ENCODE assay signal across 8 cellular contexts in the genomic region with DNA sequence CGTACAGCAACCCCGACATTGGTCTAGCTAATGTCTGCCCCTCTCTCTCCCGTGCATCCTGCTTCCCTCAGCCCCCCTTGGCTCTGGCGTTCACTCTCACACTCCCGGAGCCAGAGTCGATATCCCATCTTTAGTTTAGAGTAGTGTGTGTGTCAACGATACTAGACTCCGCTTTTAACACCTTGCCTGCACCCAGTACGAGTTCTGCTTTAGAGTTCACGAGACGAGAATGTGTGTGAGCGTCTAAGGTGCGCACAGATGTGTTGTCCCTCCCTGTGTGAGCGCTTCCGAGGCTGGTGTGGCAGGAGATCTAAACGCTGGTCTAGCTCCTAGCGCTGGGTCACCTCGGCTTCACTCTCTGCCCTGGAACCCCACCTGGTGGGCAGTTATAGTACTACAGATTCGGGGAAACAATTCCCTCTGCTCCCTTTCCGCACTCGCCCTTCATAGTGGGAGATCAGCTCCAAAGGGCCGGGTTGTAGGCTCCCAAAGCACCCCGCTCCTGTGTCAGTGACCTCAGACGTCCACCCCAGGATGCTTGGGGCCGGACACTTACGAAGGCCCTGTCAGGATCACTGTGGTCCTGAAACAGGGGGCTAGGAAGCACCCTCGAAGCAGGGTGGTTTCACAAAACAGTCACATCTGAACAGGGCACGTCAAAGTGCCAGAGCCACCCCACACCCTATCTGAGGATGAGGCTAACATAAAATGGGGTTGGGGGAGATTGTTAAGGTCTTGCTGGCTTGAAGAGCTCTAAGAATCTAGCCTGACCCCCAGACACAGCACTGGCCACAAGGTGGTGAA. TPM values are rescaled to one million over a fixed set of nuclear protein-coding genes. Genes with fewer than 3 reads are reported as not detected.
DNase-seq lines count a peak whose midpoint lies in the region; TF ChIP-seq lines count a peak whose summit lies in the region.

No MANE protein-coding gene starts in this region.

- no peaks in the 10 kb centered on the region for H3K36me3 ChIP-seq in H7 (replicated peaks; ENCODE audit: control insufficient read depth, insufficient read depth, low read length)
- no peaks in the 10 kb centered on the region for H3K36me3 ChIP-seq in SJSA1
- H3K36me3 ChIP-seq in ovary = no peaks in the 10 kb centered on the region
- H3K36me3 ChIP-seq in transverse colon = no peaks in the 10 kb centered on the region

- H3K27ac ChIP-seq in SJSA1 (no peak overlapping the region), ovary (no peak overlapping the region), transverse colon (no peak overlapping the region)

- peak overlapping the region; percentile 2 for H3K4me3 Mint-ChIP-seq in activated naive CD4-positive, alpha-beta T cell treated with anti-CD3 and anti-CD28 coated beads, Interleukin-2, amount 10 ng/mL, durations not matched to agents 7 days and 5 days

- intact Hi-C loops in ovary (cut with DNase I) (loop anchor here in 3 of 4 donors (5.0 to 10.0 kb wide), 2 partner anchors 546 to 603 kb away; no protein-coding TSS in a partner anchor), transverse colon (cut with DNase I; ENCODE audit: low total_unique reads) (loop anchor here (2.0 to 10.0 kb wide), 2 partner anchors 346 to 606 kb away; no protein-coding TSS in a partner anchor)

- H3K27me3 Mint-ChIP-seq in activated naive CD4-positive, alpha-beta T cell treated with anti-CD3 and anti-CD28 coated beads, Interleukin-2, amount 10 ng/mL, durations not matched to agents 7 days and 5 days = peaks cover 85% of the 10 kb centered on the region

- peaks cover 10% of the 10 kb centered on the region for H3K36me3 Mint-ChIP-seq in activated naive CD4-positive, alpha-beta T cell treated with anti-CD3 and anti-CD28 coated beads, Interleukin-2, amount 10 ng/mL, durations not matched to agents 7 days and 5 days

- 4 to 6% (median 4%) methylated on average over 28 of the region's 28 CpGs for WGBS in ovary, 3 donors
- 4% methylated on average over 28 of the region's 28 CpGs; no CpG with 5 or more reads in 1 of the 2 donors for WGBS in transverse colon (ENCODE audit: low coverage in 1 of 2), 2 donors

- H3K27me3 ChIP-seq in H7 (ENCODE audit: control insufficient read depth, insufficient read depth, low read length) (peaks cover 63% of the 10 kb centered on the region), SJSA1 (replicated peaks) (peaks cover 55% of the 10 kb centered on the region), ovary (no peaks in the 10 kb centered on the region), transverse colon (peaks cover 54% of the 10 kb centered on the region)

- H3K4me1 ChIP-seq in SJSA1 (replicated peaks) (peaks cover 30% of the 10 kb centered on the region), ovary (ENCODE audit: insufficient read depth) (peaks cover 6% of the 10 kb centered on the region), transverse colon (peaks cover 31 to 45% (median 37%) of the 10 kb centered on the region in 4 donors)

- H3K4me3 ChIP-seq in H7 (ENCODE audit: insufficient read depth, low read depth, low read length) = peak overlapping the region; percentile 6; the same call in 1 of the 2 replicates
- H3K4me3 ChIP-seq in SJSA1 = no peak overlapping the region
- no peak overlapping the region for H3K4me3 ChIP-seq in ovary
- peak overlapping the region in 2 of 4 donors; percentile 43 to 62 for H3K4me3 ChIP-seq in transverse colon

- no peak for TF ChIP-seq POLR2A in ovary (IDR thresholded peaks at IDR 0.05)
- no peak for TF ChIP-seq POLR2A in transverse colon (IDR thresholded peaks at IDR 0.05)

- peaks cover 11% of the 10 kb centered on the region for H3K9me3 ChIP-seq in SJSA1 (replicated peaks)
- no peaks in the 10 kb centered on the region for H3K9me3 ChIP-seq in ovary
- no peaks in the 10 kb centered on the region for H3K9me3 ChIP-seq in transverse colon

- TF ChIP-seq CTCF in ovary (IDR thresholded peaks at IDR 0.05) (peak; percentile 70 to 85 (median 79)), transverse colon (IDR thresholded peaks at IDR 0.05) (peak; percentile 79 to 94 (median 89))

- peaks cover 32% of the 10 kb centered on the region for H3K4me1 Mint-ChIP-seq in activated naive CD4-positive, alpha-beta T cell treated with anti-CD3 and anti-CD28 coated beads, Interleukin-2, amount 10 ng/mL, durations not matched to agents 7 days and 5 days

- TF ChIP-seq EP300 in ovary (IDR thresholded peaks at IDR 0.05) (no peak), transverse colon (IDR thresholded peaks at IDR 0.05; ENCODE audit: low read depth) (no peak)

- H3K27ac Mint-ChIP-seq in activated naive CD4-positive, alpha-beta T cell treated with anti-CD3 and anti-CD28 coated beads, Interleukin-2, amount 10 ng/mL, durations not matched to agents 7 days and 5 days = peak overlapping the region; percentile 71

- CTCF ChIA-PET in activated naive CD4-positive, alpha-beta T cell treated with anti-CD3 and anti-CD28 coated beads, Interleukin-2, amount 10 ng/mL, durations not matched to agents 7 days and 5 days (lab: Charles Lee) = interaction anchor here (0.6 to 2.9 kb wide), 13 partner anchors 11 to 621 kb away, joined by 3 to 46 read pairs (median 4); no protein-coding TSS in a partner anchor

- peak; percentile 65 for DNase-seq in DMS79 (lab: John Stamatoyannopoulos, UW)
- peak; percentile 89 for DNase-seq in H7
- DNase-seq in M059J (ENCODE audit: low read depth) = peak; percentile 81
- DNase-seq in SJSA1 (ENCODE audit: low read depth in 1 of 2, low spot score in 2 of 2) = peak; percentile 73 to 80
- peak; percentile 65 for DNase-seq in activated naive CD4-positive, alpha-beta T cell treated with anti-CD3 and anti-CD28 coated beads, Interleukin-2, amount 10 ng/mL, durations not matched to agents 7 days and 5 days
- DNase-seq in globus pallidus (ENCODE audit: low spot score) = peak; percentile 79
- peak; percentile 69 to 81 (median 78) for DNase-seq in ovary
- DNase-seq in transverse colon = peak; percentile 86

- H3K9me3 Mint-ChIP-seq in activated naive CD4-positive, alpha-beta T cell treated with anti-CD3 and anti-CD28 coated beads, Interleukin-2, amount 10 ng/mL, durations not matched to agents 7 days and 5 days = no peaks in the 10 kb centered on the region

- in situ Hi-C loops in transverse colon (cut with MboI; ENCODE audit: low pct_ligation_motif_present in 1 of 4, low pct_unique_long_range_greater_than_20kb in 1 of 4, low sequenced_read_pairs in 3 of 4) = loop anchor here (10.0 to 25.0 kb wide), 6 partner anchors 226 to 616 kb away; no protein-coding TSS in a partner anchor

RNA-seq across cellular contexts. Expression of a gene that starts 2.7 kb away (rescaled TPM):
- total RNA-seq in H7 (2014; rRNA removed; shearing (Covaris generic)) = 1.1 and 1.3 TPM in 2 replicates
- total RNA-seq in M059J (2014; rRNA removed; shearing (Covaris generic)) = 4.2 and 6.8 TPM in 2 replicates
- 0.03 TPM in 1 of 2 replicates, not detected in the other for total RNA-seq in SJSA1 (2014; rRNA removed; shearing (Covaris generic))
- 10 to 100 TPM in 1 of 7 donors, 1 to 10 TPM in 6; 2.5 to 13.4 (median 5.8) TPM for total RNA-seq in ovary
- polyA plus RNA-seq in ovary = 1 to 10 TPM; 1.5 to 4.5 TPM
- total RNA-seq in transverse colon = 1 to 10 TPM in 3 of 4 donors, not detected in 1; 1.5 to 5.2 (median 2.4) TPM
